28 cellular contexts compared by ENCODE assay signal in the genomic region with DNA sequence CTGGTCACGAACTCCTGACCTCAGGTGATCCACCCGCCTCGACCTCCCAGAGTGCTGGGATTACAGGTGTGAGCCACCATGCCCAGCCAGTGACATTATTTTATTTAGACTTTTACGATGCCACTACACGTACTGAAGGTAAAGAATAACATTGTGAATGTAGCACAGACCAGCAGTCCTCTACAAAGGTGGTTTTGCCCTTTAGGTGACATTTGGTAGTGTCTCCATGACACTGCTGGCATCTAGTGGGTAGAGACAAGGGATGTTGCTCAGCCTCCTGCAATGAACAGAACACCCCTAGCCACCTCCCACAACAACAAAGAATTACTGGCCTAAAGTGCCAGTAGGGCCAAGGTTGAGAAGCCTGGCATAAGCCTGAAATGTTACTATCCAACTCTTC.
DNase-seq lines count a peak whose midpoint lies in the region; ATAC-seq, FAIRE-seq and TF ChIP-seq lines count a peak whose summit lies in the region.
"Had no signal": no experiment of that assay in that cellular context is flagged by ENCODE, and none has a peak within 500 bp of the region (broad histone marks: within the 10 kb centered on the region; RNA-seq: fewer than 3 reads in every experiment).

No MANE protein-coding gene starts in this region.

- ATAC-seq in HepG2 (peak; percentile 66), right lobe of liver (no peak), mucosa of descending colon (peak; percentile 81)
- ATAC-seq: CD8-positive, alpha-beta T cell had no signal

- DNase-seq in NCI-H2196 (lab: John Stamatoyannopoulos, UW; ENCODE audit: unreplicated experiment), result peak; percentile 13
- no peak for DNase-seq in NCI-H2196 treated with DMSO at 0.1 percent for 48 hours (lab: John Stamatoyannopoulos, UW; ENCODE audit: unreplicated experiment)
- no peak for DNase-seq in HepG2 (ENCODE audit: low spot score)
- no peak for DNase-seq in right lobe of liver
- no peak for DNase-seq in mucosa of descending colon
- DNase-seq in MCF 10A (ENCODE audit: unreplicated experiment), result no peak
- DNase-seq in esophagus squamous epithelium (lab: John Stamatoyannopoulos, UW), result no peak
- DNase-seq in H7, result no peak
- DNase-seq: activated CD4-positive, alpha-beta T cell treated with anti-CD3 and anti-CD28 coated beads for 1 hour; activated gamma-delta T cell treated with Interleukin-2 at 50 U/mL for 16 hours; amniotic stem cell; CD8-positive, alpha-beta T cell; dorsolateral prefrontal cortex; foreskin melanocyte; KG1; kidney; MM.1S; NCI-H2029; NCI-H226; stimulated activated CD4-positive, alpha-beta T cell treated with anti-CD3 and anti-CD28 coated beads, Interleukin-4, amount 100 ng/mL, for 24 hours; substantia nigra; SW 1271; trophoblast cell had no signal

- in situ Hi-C loops in HepG2 (cut with HindIII; ENCODE audit: extremely low pct_ligation_motif_present, low pct_unique_long_range_greater_than_20kb), result loop anchor here (5.0 to 10.0 kb wide), 2 partner anchors 97 to 215 kb away; partner anchors contain the start of gene MYL12A

- H3K27ac ChIP-seq in HepG2 (ENCODE audit: extremely low read length, insufficient read depth, low read length) (no peak overlapping the region), right lobe of liver (no peak overlapping the region), esophagus squamous epithelium (no peak overlapping the region)
- H3K27ac ChIP-seq: dorsolateral prefrontal cortex had no signal

- TF ChIP-seq RAD21 in HepG2 (CRISPR knock-in tag; IDR thresholded peaks at IDR 0.05), result 0 out of 2 replicates have a peak, but pooled peaks have one; percentile 19

- no peak overlapping the region for H3K9ac ChIP-seq in HepG2 (ENCODE audit: insufficient read depth, low read depth, low read length)

- no peak overlapping the region for H3K4me2 ChIP-seq in HepG2 (ENCODE audit: low read depth, low read length)

- 95% methylated on average over 5 of the region's 5 CpGs for WGBS in HepG2 (ENCODE audit: low lambda C conversion rate)
- WGBS in right lobe of liver (ENCODE audit: insufficient coverage, low coverage, low lambda C conversion rate, missing lambda C conversion rate), result 92% methylated on average over 3 of the region's 5 CpGs
- 95 to 100% methylated on average over 2 to 4 of the region's 5 CpGs for WGBS in esophagus squamous epithelium, 2 donors

- H3K27ac Mint-ChIP-seq in MCF 10A (ENCODE audit: low read depth, unreplicated experiment), result no peak overlapping the region
- H3K27ac Mint-ChIP-seq: brain; CD8-positive, alpha-beta T cell; nephron had no signal

- H3K4me1 ChIP-seq in HepG2 (ENCODE audit: insufficient read depth, low read length) (peaks cover 53% of the 10 kb centered on the region), right lobe of liver (peaks cover 0 to 20% (median 12%) of the 10 kb centered on the region in 4 donors), mucosa of descending colon (ENCODE audit: low read depth) (no peaks in the 10 kb centered on the region), esophagus squamous epithelium (peaks cover 0 to 10% (median 0%) of the 10 kb centered on the region in 3 donors)

- TF ChIP-seq CTCF in HepG2 (CRISPR knock-in tag; IDR thresholded peaks at IDR 0.05) (peak; percentile 32), right lobe of liver (IDR thresholded peaks at IDR 0.05) (no peak), mucosa of descending colon (IDR thresholded peaks at IDR 0.05) (no peak), MCF 10A (IDR thresholded peaks at IDR 0.05; ENCODE audit: unreplicated experiment) (no peak), esophagus squamous epithelium (IDR thresholded peaks at IDR 0.05) (no peak)

- TF ChIP-seq POLR2A in HepG2 (IDR thresholded peaks at IDR 0.05; ENCODE audit: insufficient read depth in 1 of 2, low read depth in 2 of 2, low read length in 2 of 2), result no peak
- no peak for TF ChIP-seq POLR2A in right lobe of liver (IDR thresholded peaks at IDR 0.05)
- TF ChIP-seq POLR2A in esophagus squamous epithelium (IDR thresholded peaks at IDR 0.05), result no peak

- no peaks in the 10 kb centered on the region for H3K79me2 ChIP-seq in HepG2 (ENCODE audit: insufficient read depth, low read length)

- no peak overlapping the region for H3K4me3 ChIP-seq in HepG2 (replicated peaks in 1 of 3; ENCODE audit: insufficient read depth in 1 of 3, low read depth in 2 of 3, low read length in 3 of 3)
- H3K4me3 ChIP-seq in right lobe of liver, result no peak overlapping the region
- no peak overlapping the region for H3K4me3 ChIP-seq in mucosa of descending colon
- no peak overlapping the region for H3K4me3 ChIP-seq in esophagus squamous epithelium
- no peak overlapping the region for H3K4me3 ChIP-seq in H7 (ENCODE audit: insufficient read depth, low read depth, low read length)
- H3K4me3 ChIP-seq: dorsolateral prefrontal cortex had no signal

- TF ChIP-seq EP300 in HepG2 (IDR thresholded peaks at IDR 0.05; ENCODE audit: low read depth in 2 of 2, low read length in 2 of 2) (no peak), HepG2 (CRISPR knock-in tag; IDR thresholded peaks at IDR 0.05; ENCODE audit: borderline replicate concordance) (no peak)

- intact Hi-C loops in HepG2 (cut with micrococcal nuclease; ENCODE audit: unreplicated experiment) (no loop called here), right lobe of liver (cut with DNase I) (loop anchor here in 1 of 2 donors (10.0 kb wide), 1 partner anchor 85 kb away; no protein-coding TSS in a partner anchor), mucosa of descending colon (cut with DNase I, micrococcal nuclease) (loop anchor here (10.0 kb wide), 3 partner anchors 85 to 215 kb away; partner anchors contain the start of gene MYL12A (in 1 of the 2)), MCF 10A (cut with micrococcal nuclease) (loop anchor here (5.0 kb wide), 1 partner anchor 203 kb away; no protein-coding TSS in a partner anchor), esophagus squamous epithelium (cut with DNase I) (loop anchor here (10.0 kb wide), 2 partner anchors 95 to 215 kb away; partner anchors contain the start of gene MYL12A)

- H3K9me3 ChIP-seq in HepG2 (ENCODE audit: low read length), result no peaks in the 10 kb centered on the region
- no peaks in the 10 kb centered on the region for H3K9me3 ChIP-seq in right lobe of liver
- H3K9me3 ChIP-seq in mucosa of descending colon, result no peaks in the 10 kb centered on the region
- H3K9me3 ChIP-seq in esophagus squamous epithelium, result no peaks in the 10 kb centered on the region

- H3K9me3 Mint-ChIP-seq in MCF 10A (ENCODE audit: unreplicated experiment), result no peaks in the 10 kb centered on the region
- H3K9me3 Mint-ChIP-seq: brain; CD8-positive, alpha-beta T cell; nephron had no signal

- H3K27me3 ChIP-seq in HepG2 (ENCODE audit: control insufficient read depth in 1 of 2, insufficient read depth in 2 of 2, low read length in 2 of 2), result no peaks in the 10 kb centered on the region
- H3K27me3 ChIP-seq in right lobe of liver, result no peaks in the 10 kb centered on the region
- H3K27me3 ChIP-seq in esophagus squamous epithelium, result no peaks in the 10 kb centered on the region
- no peaks in the 10 kb centered on the region for H3K27me3 ChIP-seq in H7 (ENCODE audit: control insufficient read depth, insufficient read depth, low read length)
- H3K27me3 ChIP-seq: dorsolateral prefrontal cortex had no signal

- no peak overlapping the region for H2AFZ ChIP-seq in HepG2 (ENCODE audit: low read length)

- H4K20me1 ChIP-seq in HepG2 (ENCODE audit: insufficient read depth, low read length), result no peaks in the 10 kb centered on the region

- no peaks in the 10 kb centered on the region for H3K36me3 Mint-ChIP-seq in MCF 10A (ENCODE audit: insufficient read depth, unreplicated experiment)
- H3K36me3 Mint-ChIP-seq: brain had no signal

- CTCF ChIA-PET in HepG2 (lab: Yijun Ruan, JAX; ENCODE audit: low intra/inter-chr PET ratio, low total read pairs) (no interaction called here), MCF 10A (lab: Yijun Ruan, JAX) (interaction anchor here (0.6 to 3.1 kb wide), 7 partner anchors 13 to 1410 kb away, joined by 3 to 35 read pairs (median 5); partner anchors contain the start of gene MYL12A)

- H3K4me1 Mint-ChIP-seq in MCF 10A (ENCODE audit: insufficient read depth, unreplicated experiment), result peaks cover 45% of the 10 kb centered on the region
- H3K4me1 Mint-ChIP-seq: brain had no signal

- no peak for FAIRE-seq in HepG2 (lab: Jason Lieb, UNC)
- FAIRE-seq: A204.1, H54, kidney, RCC 7860 had no signal

- H3K36me3 ChIP-seq in HepG2 (replicated peaks in 1 of 2; ENCODE audit: control insufficient read depth in 1 of 2, insufficient read depth in 2 of 2, low read length in 2 of 2), result no peaks in the 10 kb centered on the region
- H3K36me3 ChIP-seq in right lobe of liver, result peaks cover 0 to 4% (median 1%) of the 10 kb centered on the region in 4 donors
- no peaks in the 10 kb centered on the region for H3K36me3 ChIP-seq in mucosa of descending colon (ENCODE audit: low read depth)
- no peaks in the 10 kb centered on the region for H3K36me3 ChIP-seq in esophagus squamous epithelium
- H3K36me3 ChIP-seq in H7 (replicated peaks; ENCODE audit: control insufficient read depth, insufficient read depth, low read length), result no peaks in the 10 kb centered on the region

- BruUV-seq in HepG2 (replicated peaks; lab: Mats Ljungman, UMichigan), result no TSS peak
- no TSS peak for BruUV-seq in MCF 10A (replicated peaks; lab: Mats Ljungman, UMichigan)

- POLR2A ChIA-PET in HepG2 (lab: Yijun Ruan, JAX), result interaction anchor here (2.9 kb wide), 1 partner anchor 96 kb away, joined by 16 read pairs; no protein-coding TSS in a partner anchor
- POLR2A ChIA-PET in MCF 10A (lab: Yijun Ruan, JAX), result interaction anchor here (3.1 kb wide), 1 partner anchor 97 kb away, joined by 23 read pairs; the partner anchor contains the start of gene MYL12A

- no peaks in the 10 kb centered on the region for H3K27me3 Mint-ChIP-seq in MCF 10A (ENCODE audit: insufficient read depth, unreplicated experiment)

- H3K4me3 Mint-ChIP-seq in MCF 10A (ENCODE audit: unreplicated experiment), result no peak overlapping the region
- H3K4me3 Mint-ChIP-seq: brain; CD8-positive, alpha-beta T cell; nephron had no signal

TF ChIP-seq in HepG2, 621 proteins besides CTCF, POLR2A, EP300 and RAD21:
- TF ChIP-seq SMARCC2 (IDR thresholded peaks at IDR 0.05), result no peak
- TF ChIP-seq STAG1 (CRISPR knock-in tag; IDR thresholded peaks at IDR 0.05), result peak; percentile 51
TF ChIP-seq in HepG2: peak in this region for 1.

Comparison
In these comparisons a context has a peak if more than half of its experiments do, and no peak if none do; other contexts are left out.
1. ATAC-seq: peak in HepG2 (single experiment) and mucosa of descending colon (single experiment); none in right lobe of liver (0 of 4).